32 cellular contexts compared by ENCODE assay signal in the genomic region with DNA sequence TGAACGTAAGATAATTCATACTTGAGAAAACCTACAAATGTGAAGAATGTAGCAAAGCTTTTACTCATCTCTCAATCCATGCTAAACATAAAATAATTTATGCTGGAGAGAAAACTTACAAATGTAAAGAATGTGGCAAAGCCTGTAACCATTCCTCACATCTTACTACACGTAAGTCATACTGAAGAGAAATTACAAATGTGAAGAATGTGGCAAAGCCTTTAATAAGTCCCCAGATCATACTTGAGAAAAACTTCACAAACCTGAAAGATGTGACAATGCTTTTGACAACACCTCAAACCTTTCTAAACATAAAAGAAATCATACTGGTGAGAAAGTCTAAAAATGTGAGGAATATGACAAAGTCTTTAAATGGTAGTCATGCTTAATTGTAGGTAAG.
"Had no signal": no experiment of that assay in that cellular context is flagged by ENCODE, and none has a peak within 500 bp of the region (broad histone marks: within the 10 kb centered on the region; RNA-seq: fewer than 3 reads in every experiment).

No MANE protein-coding gene starts in this region.

- H2AFZ ChIP-seq: PC-9 had no signal

- ATAC-seq: Panc1, Right ventricle myocardium inferior, SK-N-SH treated with all-trans-retinoic acid at 6 μM for 48 hours had no signal

- H3K36me3 ChIP-seq: MG63, SJCRH30 had no signal

- H3K27ac ChIP-seq: PC-9, RWPE1, SJCRH30, SK-N-MC had no signal

- DNase-seq: Kasumi-1, MG63, NCI-H1048, NCI-H1092 treated with DMSO at 0.1 percent for 48 hours, NCI-H1105 treated with DMSO at 0.1 percent for 48 hours, NCI-H1417, NCI-H1436, NCI-H146, NCI-H1694, NCI-H187, NCI-H1930, NCI-H2029 treated with DMSO at 0.1 percent for 48 hours, NCI-H2081 treated with DMSO at 0.1 percent for 48 hours, NCI-H2107, NCI-H2171, NCI-H226, NCI-H446 treated with DMSO at 0.1 percent for 48 hours, NCI-H510A, NCI-H524, NCI-H526, NCI-H69, NCI-H748 treated with DMSO at 0.1 percent for 48 hours, NCI-H82, PC-9, SHP77, SIG-M5, SJCRH30 had no signal

- H3K4me1 ChIP-seq: SJCRH30 had no signal

- H3K4me3 ChIP-seq: MG63, PC-9, SJCRH30, SK-N-MC had no signal

- H3K9me3 ChIP-seq: MG63, SJCRH30 had no signal

- H3K4me2 ChIP-seq: PC-9 had no signal

- H3K27me3 ChIP-seq: MG63, SJCRH30 had no signal
